Comparison of ENCODE assay signal across 24 cellular contexts in genomic region chr11:78127408-78127807, GRCh38.
"Had no signal": no experiment of that assay in that cellular context is flagged by ENCODE, and none has a peak within 500 bp of the region (broad histone marks: within the 10 kb centered on the region; RNA-seq: fewer than 3 reads in every experiment).

No MANE protein-coding gene starts in this region.

- H3K27me3 ChIP-seq: esophagus squamous epithelium, foreskin keratinocyte, neural progenitor cell, pancreas, suprapubic skin, thyroid gland, upper lobe of left lung, uterus had no signal

- H3K27me3 Mint-ChIP-seq: natural killer cell treated with Interleukin-12 subunit alpha and Interleukin-12 subunit beta and Interleukin-15 and Interleukin-18, amount 100 ng/mL, for 72 hours; progenitor cell of endocrine pancreas had no signal

- H3K9me3 ChIP-seq: esophagus squamous epithelium, pancreas, suprapubic skin, thyroid gland, upper lobe of left lung, uterus had no signal

- H3K4me3 Mint-ChIP-seq: natural killer cell treated with Interleukin-12 subunit alpha and Interleukin-12 subunit beta and Interleukin-15 and Interleukin-18, amount 100 ng/mL, for 72 hours; neural progenitor cell; stimulated activated effector memory CD8-positive, alpha-beta T cell treated with anti-CD3 and anti-CD28 coated beads, Interleukin-12 subunit alpha, Interleukin-12 subunit beta, amount 100 ng/mL, for 72 hours had no signal

- H3K27ac Mint-ChIP-seq: natural killer cell treated with Interleukin-12 subunit alpha and Interleukin-12 subunit beta and Interleukin-15 and Interleukin-18, amount 100 ng/mL, for 72 hours; neural progenitor cell; progenitor cell of endocrine pancreas; stimulated activated effector memory CD8-positive, alpha-beta T cell treated with anti-CD3 and anti-CD28 coated beads, Interleukin-12 subunit alpha, Interleukin-12 subunit beta, amount 100 ng/mL, for 72 hours had no signal

- H3K4me3 ChIP-seq: esophagus squamous epithelium, lung, neural progenitor cell, pancreas, smooth muscle cell, suprapubic skin, thyroid gland, upper lobe of left lung, uterus had no signal

- DNase-seq: dermis blood vessel endothelial cell; esophagus squamous epithelium; foreskin keratinocyte; kidney; left cardiac atrium; left ventricle myocardium superior; mesenchymal stem cell; midbrain; nucleus accumbens; pancreas; right cardiac atrium; stimulated activated CD4-positive, alpha-beta T cell treated with anti-CD3 and anti-CD28 coated beads, Interleukin-2, amount 100 ng/mL, for 48 hours; stimulated activated CD8-positive, alpha-beta memory T cell treated with anti-CD3 and anti-CD28 coated beads, Interleukin-4, amount 100 ng/mL, for 48 hours; stimulated activated naive CD8-positive, alpha-beta T cell treated with anti-CD3 and anti-CD28 coated beads, Interleukin-15, Interleukin-2, amounts not matched to agents 100 U/mL and 50 U/mL, for 24 hours; thyroid gland; upper lobe of left lung; uterus had no signal

- H3K4me2 ChIP-seq: neural progenitor cell, smooth muscle cell had no signal

- H3K9ac ChIP-seq: neural progenitor cell had no signal

- H3K4me1 Mint-ChIP-seq: neural progenitor cell had no signal

- H3K36me3 ChIP-seq: neural progenitor cell, pancreas, uterus had no signal

- H3K9me3 Mint-ChIP-seq: natural killer cell treated with Interleukin-12 subunit alpha and Interleukin-12 subunit beta and Interleukin-15 and Interleukin-18, amount 100 ng/mL, for 72 hours; neural progenitor cell; stimulated activated effector memory CD8-positive, alpha-beta T cell treated with anti-CD3 and anti-CD28 coated beads, Interleukin-12 subunit alpha, Interleukin-12 subunit beta, amount 100 ng/mL, for 72 hours had no signal

- H2AFZ ChIP-seq: neural progenitor cell had no signal

- H3K27ac ChIP-seq: esophagus squamous epithelium, foreskin keratinocyte, neural progenitor cell, pancreas, suprapubic skin, thyroid gland, upper lobe of left lung, uterus had no signal

- ATAC-seq: foreskin keratinocyte; left cardiac atrium; left ventricle myocardium superior; natural killer cell treated with Interleukin-12 subunit alpha and Interleukin-12 subunit beta and Interleukin-15 and Interleukin-18, amount 100 ng/mL, for 72 hours; pancreas; right cardiac atrium; stimulated activated effector memory CD8-positive, alpha-beta T cell treated with anti-CD3 and anti-CD28 coated beads, Interleukin-12 subunit alpha, Interleukin-12 subunit beta, amount 100 ng/mL, for 72 hours; stimulated activated naive CD8-positive, alpha-beta T cell treated with anti-CD3 and anti-CD28 coated beads, Interleukin-15, Interleukin-2, amounts not matched to agents 100 U/mL and 50 U/mL, for 24 hours had no signal

- H3K4me1 ChIP-seq: esophagus squamous epithelium, foreskin keratinocyte, neural progenitor cell, pancreas, suprapubic skin, thyroid gland, upper lobe of left lung, uterus had no signal

- H3K36me3 Mint-ChIP-seq: natural killer cell treated with Interleukin-12 subunit alpha and Interleukin-12 subunit beta and Interleukin-15 and Interleukin-18, amount 100 ng/mL, for 72 hours had no signal
